21 cellular contexts compared by ENCODE assay signal in genomic region chr1:7110306-7110705, GRCh38.
DNase-seq lines count a peak whose midpoint lies in the region; ATAC-seq and TF ChIP-seq lines count a peak whose summit lies in the region.
"Had no signal": no experiment of that assay in that cellular context is flagged by ENCODE, and none has a peak within 500 bp of the region (broad histone marks: within the 10 kb centered on the region; RNA-seq: fewer than 3 reads in every experiment).

No MANE protein-coding gene starts in this region.

- CTCF ChIA-PET in mammary epithelial cell (lab: Charles Lee; ENCODE audit: low non-redundant PET): no interaction called here
- CTCF ChIA-PET in PC-3 (lab: Charles Lee): no interaction called here

- H3K9me3 ChIP-seq in mammary epithelial cell (replicated peaks; ENCODE audit: insufficient read depth, low read length): no peaks in the 10 kb centered on the region
- H3K9me3 ChIP-seq in breast epithelium: no peaks in the 10 kb centered on the region
- no peaks in the 10 kb centered on the region for H3K9me3 ChIP-seq in PC-3 (ENCODE audit: low read length)
- H3K9me3 ChIP-seq in mucosa of descending colon: no peaks in the 10 kb centered on the region
- H3K9me3 ChIP-seq: right lobe of liver had no signal

- dilution Hi-C loops in mammary epithelial cell (cut with HindIII; ENCODE audit: low sequenced_read_pairs): no loop called here

- H3K4me3 ChIP-seq in mammary epithelial cell (replicated peaks in 1 of 3; ENCODE audit: insufficient read depth in 1 of 3, low read depth in 2 of 3, low read length in 3 of 3) (no peak overlapping the region), breast epithelium (no peak overlapping the region), PC-3 (ENCODE audit: low read length) (no peak overlapping the region), mucosa of descending colon (no peak overlapping the region)
- H3K4me3 ChIP-seq: right lobe of liver had no signal

- H3K27me3 ChIP-seq in mammary epithelial cell (ENCODE audit: insufficient read depth, low read length): no peaks in the 10 kb centered on the region
- no peaks in the 10 kb centered on the region for H3K27me3 ChIP-seq in breast epithelium
- H3K27me3 ChIP-seq in PC-3 (ENCODE audit: low read length): peaks cover 69% of the 10 kb centered on the region
- no peaks in the 10 kb centered on the region for H3K27me3 ChIP-seq in foreskin keratinocyte
- H3K27me3 ChIP-seq: right lobe of liver had no signal

- H3K4me2 ChIP-seq in mammary epithelial cell (ENCODE audit: insufficient read depth, low read depth, low read length) (peak overlapping the region; percentile 58), PC-3 (ENCODE audit: low read length) (no peak overlapping the region)

- no peaks in the 10 kb centered on the region for H3K36me3 ChIP-seq in mammary epithelial cell (ENCODE audit: insufficient read depth, low read length)
- H3K36me3 ChIP-seq in breast epithelium: no peaks in the 10 kb centered on the region
- no peaks in the 10 kb centered on the region for H3K36me3 ChIP-seq in PC-3 (ENCODE audit: low read depth, low read length)
- H3K36me3 ChIP-seq in mucosa of descending colon (ENCODE audit: low read depth): no peaks in the 10 kb centered on the region
- H3K36me3 ChIP-seq: right lobe of liver had no signal

- intact Hi-C loops in mammary epithelial cell (cut with micrococcal nuclease) (loop anchor here (1.0 kb wide), 1 partner anchor 40 kb away; no protein-coding TSS in a partner anchor), breast epithelium (cut with DNase I; ENCODE audit: low total_unique reads) (no loop called here), PC-3 (cut with micrococcal nuclease) (no loop called here), mucosa of descending colon (cut with DNase I, micrococcal nuclease) (no loop called here)

- WGBS in mammary epithelial cell (ENCODE audit: low coverage, missing lambda C conversion rate): 20% methylated on average over 8 of the region's 8 CpGs

- H3K9ac ChIP-seq in mammary epithelial cell (ENCODE audit: insufficient read depth, low read length) (peak overlapping the region; percentile 58), PC-3 (ENCODE audit: low read length) (no peak overlapping the region)

- H3K4me1 ChIP-seq in mammary epithelial cell (ENCODE audit: insufficient read depth, low read length) (peaks cover 24% of the 10 kb centered on the region), breast epithelium (no peaks in the 10 kb centered on the region), PC-3 (ENCODE audit: insufficient read depth, low read length) (no peaks in the 10 kb centered on the region), foreskin keratinocyte (peaks cover 15% of the 10 kb centered on the region), mucosa of descending colon (ENCODE audit: low read depth) (no peaks in the 10 kb centered on the region)

- peak overlapping the region; percentile 64 for H3K27ac ChIP-seq in mammary epithelial cell (ENCODE audit: insufficient read depth, low read depth, low read length)
- H3K27ac ChIP-seq in breast epithelium: no peak overlapping the region
- no peak overlapping the region for H3K27ac ChIP-seq in PC-3 (ENCODE audit: low read length)
- peak overlapping the region; percentile 34 for H3K27ac ChIP-seq in foreskin keratinocyte
- H3K27ac ChIP-seq: right lobe of liver had no signal

- TF ChIP-seq CTCF in mammary epithelial cell (conservative IDR thresholded peaks at IDR 0.05 in 1 of 2, IDR thresholded peaks at IDR 0.05 in 1 of 2; ENCODE audit: extremely low read depth in 1 of 2, insufficient read depth in 1 of 2, low read depth in 1 of 2, low read length in 2 of 2) (no peak), breast epithelium (IDR thresholded peaks at IDR 0.05) (no peak), PC-3 (conservative IDR thresholded peaks at IDR 0.05; ENCODE audit: low read depth, low read length) (no peak), foreskin keratinocyte (conservative IDR thresholded peaks at IDR 0.05) (no peak), mucosa of descending colon (IDR thresholded peaks at IDR 0.05) (no peak)

- peak overlapping the region; percentile 47 for H2AFZ ChIP-seq in mammary epithelial cell (ENCODE audit: low read depth, low read length)
- H2AFZ ChIP-seq in PC-3 (ENCODE audit: low read length): no peak overlapping the region

- in situ Hi-C loops in mammary epithelial cell (cut with MboI; ENCODE audit: low sequenced_read_pairs in 2 of 2): no loop called here

- BruUV-seq in mammary epithelial cell (replicated peaks; lab: Mats Ljungman, UMichigan) (no TSS peak), PC-3 (replicated peaks; lab: Mats Ljungman, UMichigan) (no TSS peak)

- DNase-seq in mammary epithelial cell (peak; percentile 64), breast epithelium (ENCODE audit: low spot score in 2 of 2) (no peak), PC-3 (peak; percentile 23), foreskin keratinocyte (peak; percentile 72 to 93), mucosa of descending colon (no peak), inferior parietal cortex (ENCODE audit: extremely low spot score) (no peak)
- no peak for DNase-seq in stimulated activated CD4-positive, alpha-beta T cell treated with anti-CD3 and anti-CD28 coated beads, Interleukin-2, amount 100 ng/mL, for 24 hours
- DNase-seq: activated CD4-positive, alpha-beta T cell treated with anti-CD3 and anti-CD28 coated beads, Interleukin-2, amount 50 U/mL, for 1 hour; activated CD8-positive, alpha-beta memory T cell treated with anti-CD3 and anti-CD28 coated beads, Interleukin-2, amount 50 U/mL, for 4 hours; activated naive CD8-positive, alpha-beta T cell treated with anti-CD3 and anti-CD28 coated beads, Interleukin-2, amount 10 ng/mL, durations not matched to agents 7 days and 5 days; CD4-positive, CD25-positive, alpha-beta regulatory T cell; dermis blood vessel endothelial cell; hippocampal formation; islet precursor cell; Karpas-422; naive thymus-derived CD4-positive, alpha-beta T cell; NCI-H1105; NCI-H2081; right lobe of liver; T-helper 17 cell had no signal

- no peaks in the 10 kb centered on the region for H3K9me2 ChIP-seq in PC-3 (replicated peaks; ENCODE audit: low read length)

- ATAC-seq in PC-3: no peak
- peak; percentile 77 for ATAC-seq in foreskin keratinocyte
- no peak for ATAC-seq in mucosa of descending colon
- no peak for ATAC-seq in GM18907 (IDR thresholded peaks at IDR 0.05; ENCODE audit: unreplicated experiment)
- ATAC-seq: naive thymus-derived CD4-positive, alpha-beta T cell; right lobe of liver; T-helper 17 cell had no signal

- H3F3A ChIP-seq in PC-3 (ENCODE audit: low read length, unreplicated experiment): no peaks in the 10 kb centered on the region

- TF ChIP-seq POLR2A in breast epithelium (IDR thresholded peaks at IDR 0.05): no peak

- H3K79me2 ChIP-seq in mammary epithelial cell (ENCODE audit: insufficient read depth, low read length) (no peaks in the 10 kb centered on the region), PC-3 (ENCODE audit: low read length) (no peaks in the 10 kb centered on the region)

- H4K20me1 ChIP-seq in mammary epithelial cell (ENCODE audit: insufficient read depth, low read length): no peaks in the 10 kb centered on the region
- no peaks in the 10 kb centered on the region for H4K20me1 ChIP-seq in PC-3 (ENCODE audit: low read length)

- POLR2A ChIA-PET in PC-3 (lab: Charles Lee; ENCODE audit: unreplicated experiment): no interaction called here

Comparison
In these comparisons a context has a peak if more than half of its experiments do, and no peak if none do; other contexts are left out.
1. DNase-seq: peak in mammary epithelial cell (single experiment), PC-3 (single experiment) and foreskin keratinocyte (2 of 2); none in breast epithelium (0 of 2), mucosa of descending colon (0 of 3), stimulated activated CD4-positive, alpha-beta T cell treated with anti-CD3 and anti-CD28 coated beads, Interleukin-2, amount 100 ng/mL, for 24 hours (0 of 2) and inferior parietal cortex (single experiment).
2. H3K27ac ChIP-seq: peak in mammary epithelial cell (single experiment) and foreskin keratinocyte (single experiment); none in breast epithelium (0 of 2) and PC-3 (single experiment).